ENCODE assay signal across 10 cellular contexts in the genomic region with DNA sequence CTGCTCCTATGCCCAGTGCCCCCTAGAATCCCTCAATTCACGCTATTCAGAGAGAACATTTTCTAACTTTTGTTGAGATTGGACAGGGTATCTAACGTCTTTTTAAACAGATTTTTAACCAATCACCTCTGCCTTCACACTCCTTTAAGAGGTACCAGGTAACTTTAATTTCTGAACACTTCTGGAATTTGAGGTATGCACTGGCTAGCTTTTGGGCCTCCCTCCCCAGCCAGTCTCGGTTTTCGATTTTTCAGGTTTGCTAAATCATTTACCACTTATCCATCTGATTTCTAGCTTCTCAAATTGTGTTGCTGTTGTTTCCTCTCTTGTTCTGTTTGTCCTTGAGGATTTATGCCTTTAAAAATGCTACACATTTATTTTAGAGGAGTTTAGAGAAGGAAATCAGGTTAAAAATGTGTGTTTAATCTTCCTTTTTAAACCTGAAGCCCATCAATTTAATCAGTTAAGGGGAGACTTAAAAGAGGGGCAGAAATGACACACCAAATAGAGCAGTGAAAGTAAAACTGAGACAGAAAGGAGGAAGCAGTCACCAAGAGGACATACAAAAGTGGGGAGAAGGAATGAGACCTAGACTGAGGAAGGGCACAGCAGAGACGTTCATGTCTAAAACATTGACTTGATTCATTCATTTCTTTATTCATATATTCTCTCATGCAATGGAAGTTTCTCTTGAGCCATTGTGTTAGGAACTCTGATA.
DNase-seq lines count a peak whose midpoint lies in the region; ATAC-seq, FAIRE-seq and TF ChIP-seq lines count a peak whose summit lies in the region.
"Had no signal": no experiment of that assay in that cellular context is flagged by ENCODE, and none has a peak within 500 bp of the region (broad histone marks: within the 10 kb centered on the region; RNA-seq: fewer than 3 reads in every experiment).

No MANE protein-coding gene starts in this region.

- ATAC-seq in HG03095 (IDR thresholded peaks at IDR 0.05; ENCODE audit: unreplicated experiment) = peak; percentile 99
- ATAC-seq in WTC11 = peak; percentile 89
- ATAC-seq in CD8-positive, alpha-beta T cell = no peak

- POLR2A ChIA-PET in WTC11 (lab: Charles Lee) = no interaction called here
- POLR2A ChIA-PET in CD8-positive, alpha-beta T cell (lab: Charles Lee) = no interaction called here

- no peaks in the 10 kb centered on the region for H3K27me3 ChIP-seq in CD8-positive, alpha-beta T cell (ENCODE audit: insufficient read depth, low read length)

- no peak for TF ChIP-seq POLR2A in GM12891 (IDR thresholded peaks at IDR 0.05; ENCODE audit: low read depth, low read length)

- H3K36me3 Mint-ChIP-seq in WTC11 = no peaks in the 10 kb centered on the region
- H3K36me3 Mint-ChIP-seq in CD8-positive, alpha-beta T cell = no peaks in the 10 kb centered on the region
- H3K36me3 Mint-ChIP-seq in activated naive CD4-positive, alpha-beta T cell treated with anti-CD3 and anti-CD28 coated beads for 36 hours (ENCODE audit: low read depth) = no peaks in the 10 kb centered on the region

- peak; percentile 91 for FAIRE-seq in GM12891 (lab: Jason Lieb, UNC)
- FAIRE-seq: TTC549 had no signal

- H3K4me1 Mint-ChIP-seq in WTC11 = peaks cover 70% of the 10 kb centered on the region
- no peaks in the 10 kb centered on the region for H3K4me1 Mint-ChIP-seq in CD8-positive, alpha-beta T cell (ENCODE audit: low read depth)
- H3K4me1 Mint-ChIP-seq in activated naive CD4-positive, alpha-beta T cell treated with anti-CD3 and anti-CD28 coated beads for 36 hours (ENCODE audit: low read depth) = no peaks in the 10 kb centered on the region

- H3K9me3 Mint-ChIP-seq in WTC11 = no peaks in the 10 kb centered on the region
- no peaks in the 10 kb centered on the region for H3K9me3 Mint-ChIP-seq in CD8-positive, alpha-beta T cell
- H3K9me3 Mint-ChIP-seq in activated naive CD4-positive, alpha-beta T cell treated with anti-CD3 and anti-CD28 coated beads for 36 hours = no peaks in the 10 kb centered on the region

- TF ChIP-seq CTCF in GM20000 (IDR thresholded peaks at IDR 0.05; ENCODE audit: extremely low read depth, missing control alignments) (no peak), WTC11 (IDR thresholded peaks at IDR 0.05) (no peak)
- no peak for TF ChIP-seq CTCF in CD8-positive, alpha-beta T cell (IDR thresholded peaks at IDR 0.05)

- H3K9me3 ChIP-seq in CD8-positive, alpha-beta T cell (ENCODE audit: low read length) = no peaks in the 10 kb centered on the region

- no peak overlapping the region for H3K4me3 Mint-ChIP-seq in WTC11
- no peak overlapping the region for H3K4me3 Mint-ChIP-seq in CD8-positive, alpha-beta T cell
- H3K4me3 Mint-ChIP-seq in activated naive CD4-positive, alpha-beta T cell treated with anti-CD3 and anti-CD28 coated beads for 36 hours = no peak overlapping the region

- no peak for DNase-seq in GM12891 (ENCODE audit: insufficient read length, low spot score)
- DNase-seq in GM20000 (ENCODE audit: low spot score) = peak; percentile 46
- DNase-seq in WTC11 (ENCODE audit: low spot score) = no peak
- no peak for DNase-seq in CD8-positive, alpha-beta T cell
- no peak for DNase-seq in hippocampal formation (lab: John Stamatoyannopoulos, UW)
- no peak for DNase-seq in activated gamma-delta T cell (lab: John Stamatoyannopoulos, UW)
- DNase-seq in activated naive CD4-positive, alpha-beta T cell treated with anti-CD3 and anti-CD28 coated beads for 36 hours = no peak
- DNase-seq: NCI-H345 had no signal

- no peak overlapping the region for H3K27ac ChIP-seq in CD8-positive, alpha-beta T cell (ENCODE audit: low read depth, low read length)

- H3K36me3 ChIP-seq in CD8-positive, alpha-beta T cell (ENCODE audit: insufficient read depth, low read length) = no peaks in the 10 kb centered on the region

- no peaks in the 10 kb centered on the region for H3K4me1 ChIP-seq in CD8-positive, alpha-beta T cell (ENCODE audit: insufficient read depth, low read length)

- no peaks in the 10 kb centered on the region for H3K27me3 Mint-ChIP-seq in WTC11 (ENCODE audit: low read depth)
- peaks cover 17% of the 10 kb centered on the region for H3K27me3 Mint-ChIP-seq in CD8-positive, alpha-beta T cell (ENCODE audit: low read depth)
- H3K27me3 Mint-ChIP-seq in activated naive CD4-positive, alpha-beta T cell treated with anti-CD3 and anti-CD28 coated beads for 36 hours (ENCODE audit: low read depth) = peaks cover 25% of the 10 kb centered on the region

- no peak overlapping the region for H3K4me3 ChIP-seq in CD8-positive, alpha-beta T cell (ENCODE audit: low read depth, low read length)

- CTCF ChIA-PET in WTC11 (lab: Charles Lee) = interaction anchor here (1.3 kb wide), 1 partner anchor 62 kb away, joined by 4 read pairs; no protein-coding TSS in a partner anchor
- CTCF ChIA-PET in CD8-positive, alpha-beta T cell (lab: Charles Lee) = no interaction called here
- CTCF ChIA-PET in activated naive CD4-positive, alpha-beta T cell treated with anti-CD3 and anti-CD28 coated beads for 36 hours (lab: Charles Lee) = no interaction called here

- H3K27ac Mint-ChIP-seq in WTC11 = peak overlapping the region; percentile 66
- no peak overlapping the region for H3K27ac Mint-ChIP-seq in CD8-positive, alpha-beta T cell
- no peak overlapping the region for H3K27ac Mint-ChIP-seq in activated naive CD4-positive, alpha-beta T cell treated with anti-CD3 and anti-CD28 coated beads for 36 hours

- intact Hi-C loops in CD8-positive, alpha-beta T cell (cut with DNase I, micrococcal nuclease) = no loop called here
- intact Hi-C loops in activated naive CD4-positive, alpha-beta T cell treated with anti-CD3 and anti-CD28 coated beads for 36 hours (cut with micrococcal nuclease) = no loop called here

TF ChIP-seq in GM12891, 5 proteins besides CTCF, POLR2A, EP300 and RAD21:
- TF ChIP-seq SPI1 (IDR thresholded peaks at IDR 0.05; ENCODE audit: low read depth, low read length) (peak; percentile 82), PAX5 (IDR thresholded peaks at IDR 0.05; ENCODE audit: insufficient read depth, low read length, severe bottlenecking) (no peak)

TF ChIP-seq in WTC11, 78 proteins besides CTCF, POLR2A, EP300 and RAD21 (continues in another document):
- no peak for TF ChIP-seq ZNF232 (CRISPR knock-in tag; IDR thresholded peaks at IDR 0.05)
- TF ChIP-seq ELF4 (CRISPR knock-in tag; IDR thresholded peaks at IDR 0.05; ENCODE audit: low read depth) = no peak
- no peak for TF ChIP-seq FOXJ3 (CRISPR knock-in tag; IDR thresholded peaks at IDR 0.05; ENCODE audit: borderline replicate concordance)
- TF ChIP-seq, protein P1, sequence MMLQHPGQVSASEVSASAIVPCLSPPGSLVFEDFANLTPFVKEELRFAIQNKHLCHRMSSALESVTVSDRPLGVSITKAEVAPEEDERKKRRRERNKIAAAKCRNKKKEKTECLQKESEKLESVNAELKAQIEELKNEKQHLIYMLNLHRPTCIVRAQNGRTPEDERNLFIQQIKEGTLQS (CRISPR knock-in tag; conservative IDR thresholded peaks at IDR 0.05) = no peak
- TF ChIP-seq, protein P2, sequence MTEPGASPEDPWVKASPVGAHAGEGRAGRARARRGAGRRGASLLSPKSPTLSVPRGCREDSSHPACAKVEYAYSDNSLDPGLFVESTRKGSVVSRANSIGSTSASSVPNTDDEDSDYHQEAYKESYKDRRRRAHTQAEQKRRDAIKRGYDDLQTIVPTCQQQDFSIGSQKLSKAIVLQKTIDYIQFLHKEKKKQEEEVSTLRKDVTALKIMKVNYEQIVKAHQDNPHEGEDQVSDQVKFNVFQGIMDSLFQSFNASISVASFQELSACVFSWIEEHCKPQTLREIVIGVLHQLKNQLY (CRISPR knock-in tag; IDR thresholded peaks at IDR 0.05) = no peak
- TF ChIP-seq, protein P3, sequence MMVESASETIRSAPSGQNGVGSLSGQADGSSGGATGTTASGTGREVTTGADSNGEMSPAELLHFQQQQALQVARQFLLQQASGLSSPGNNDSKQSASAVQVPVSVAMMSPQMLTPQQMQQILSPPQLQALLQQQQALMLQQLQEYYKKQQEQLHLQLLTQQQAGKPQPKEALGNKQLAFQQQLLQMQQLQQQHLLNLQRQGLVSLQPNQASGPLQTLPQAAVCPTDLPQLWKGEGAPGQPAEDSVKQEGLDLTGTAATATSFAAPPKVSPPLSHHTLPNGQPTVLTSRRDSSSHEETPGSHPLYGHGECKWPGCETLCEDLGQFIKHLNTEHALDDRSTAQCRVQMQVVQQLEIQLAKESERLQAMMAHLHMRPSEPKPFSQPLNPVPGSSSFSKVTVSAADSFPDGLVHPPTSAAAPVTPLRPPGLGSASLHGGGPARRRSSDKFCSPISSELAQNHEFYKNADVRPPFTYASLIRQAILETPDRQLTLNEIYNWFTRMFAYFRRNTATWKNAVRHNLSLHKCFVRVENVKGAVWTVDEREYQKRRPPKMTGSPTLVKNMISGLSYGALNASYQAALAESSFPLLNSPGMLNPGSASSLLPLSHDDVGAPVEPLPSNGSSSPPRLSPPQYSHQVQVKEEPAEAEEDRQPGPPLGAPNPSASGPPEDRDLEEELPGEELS (CRISPR knock-in tag; IDR thresholded peaks at IDR 0.05) = no peak
- TF ChIP-seq, protein P4, sequence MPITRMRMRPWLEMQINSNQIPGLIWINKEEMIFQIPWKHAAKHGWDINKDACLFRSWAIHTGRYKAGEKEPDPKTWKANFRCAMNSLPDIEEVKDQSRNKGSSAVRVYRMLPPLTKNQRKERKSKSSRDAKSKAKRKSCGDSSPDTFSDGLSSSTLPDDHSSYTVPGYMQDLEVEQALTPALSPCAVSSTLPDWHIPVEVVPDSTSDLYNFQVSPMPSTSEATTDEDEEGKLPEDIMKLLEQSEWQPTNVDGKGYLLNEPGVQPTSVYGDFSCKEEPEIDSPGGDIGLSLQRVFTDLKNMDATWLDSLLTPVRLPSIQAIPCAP (CRISPR knock-in tag; IDR thresholded peaks at IDR 0.05) = no peak
